ENCODE assay signal across 8 cellular contexts in genomic region chr18:48410095-48410920, GRCh38. TPM values are rescaled to one million over a fixed set of nuclear protein-coding genes. Genes with fewer than 3 reads are reported as not detected.
DNase-seq lines count a peak whose midpoint lies in the region; ATAC-seq and TF ChIP-seq lines count a peak whose summit lies in the region.

No MANE protein-coding gene starts in this region.

- CTCF ChIA-PET in CD8-positive, alpha-beta T cell (lab: Charles Lee): no interaction called here

- H3K36me3 Mint-ChIP-seq in CD8-positive, alpha-beta T cell: no peaks in the 10 kb centered on the region
- no peaks in the 10 kb centered on the region for H3K36me3 Mint-ChIP-seq in activated T-cell treated with anti-CD3 and anti-CD28 coated beads, Interleukin-2, amount 50 U/mL, for 24 hours (ENCODE audit: low read depth)

- no peak for TF ChIP-seq CTCF in CD8-positive, alpha-beta T cell (IDR thresholded peaks at IDR 0.05)
- peak in 1 of 3 experiments; percentile 12 for TF ChIP-seq CTCF in esophagus muscularis mucosa (IDR thresholded peaks at IDR 0.05)

- peaks cover 67% of the 10 kb centered on the region for H3K27me3 Mint-ChIP-seq in CD8-positive, alpha-beta T cell (ENCODE audit: low read depth)
- peaks cover 76% of the 10 kb centered on the region for H3K27me3 Mint-ChIP-seq in activated T-cell treated with anti-CD3 and anti-CD28 coated beads, Interleukin-2, amount 50 U/mL, for 24 hours

- intact Hi-C loops in CD8-positive, alpha-beta T cell (cut with DNase I, micrococcal nuclease): no loop called here
- intact Hi-C loops in esophagus muscularis mucosa (cut with DNase I): loop anchor here (5.0 kb wide), 1 partner anchor 248 kb away; no protein-coding TSS in a partner anchor

- peak overlapping the region; percentile 0 for H3K9ac ChIP-seq in mucosa of stomach (ENCODE audit: low read length)

- peak overlapping the region; percentile 44 for H3K4me3 ChIP-seq in CD8-positive, alpha-beta T cell (ENCODE audit: low read depth, low read length)
- peak overlapping the region; percentile 81 to 87 (median 86) for H3K4me3 ChIP-seq in esophagus muscularis mucosa
- peak overlapping the region; percentile 69 for H3K4me3 ChIP-seq in mucosa of stomach (ENCODE audit: low read length)

- no peaks in the 10 kb centered on the region for H3K36me3 ChIP-seq in CD8-positive, alpha-beta T cell (ENCODE audit: insufficient read depth, low read length)
- H3K36me3 ChIP-seq in esophagus muscularis mucosa (no peaks in the 10 kb centered on the region), mucosa of stomach (ENCODE audit: control insufficient read depth, insufficient read depth, low read length) (no peaks in the 10 kb centered on the region)

- peak overlapping the region; percentile 69 for H3K4me3 Mint-ChIP-seq in CD8-positive, alpha-beta T cell
- peak overlapping the region; percentile 68 for H3K4me3 Mint-ChIP-seq in activated T-cell treated with anti-CD3 and anti-CD28 coated beads, Interleukin-2, amount 50 U/mL, for 24 hours

- 0% methylated on average over 32 of the region's 77 CpGs for WGBS in esophagus muscularis mucosa

- no peak overlapping the region for H3K27ac Mint-ChIP-seq in CD8-positive, alpha-beta T cell
- H3K27ac Mint-ChIP-seq in activated T-cell treated with anti-CD3 and anti-CD28 coated beads, Interleukin-2, amount 50 U/mL, for 24 hours: no peak overlapping the region

- no peak overlapping the region for H3K27ac ChIP-seq in CD8-positive, alpha-beta T cell (ENCODE audit: low read depth, low read length)
- H3K27ac ChIP-seq in esophagus muscularis mucosa (replicated peaks in 1 of 4): peak overlapping the region; percentile 81 to 92 (median 86)

- H3K9me3 ChIP-seq in CD8-positive, alpha-beta T cell (ENCODE audit: low read length): no peaks in the 10 kb centered on the region
- H3K9me3 ChIP-seq in esophagus muscularis mucosa: no peaks in the 10 kb centered on the region
- H3K9me3 ChIP-seq in mucosa of stomach (ENCODE audit: control insufficient read depth, low read length): no peaks in the 10 kb centered on the region

- peaks cover 8% of the 10 kb centered on the region for H3K4me1 ChIP-seq in CD8-positive, alpha-beta T cell (ENCODE audit: insufficient read depth, low read length)
- H3K4me1 ChIP-seq in esophagus muscularis mucosa: peaks cover 16 to 43% (median 28%) of the 10 kb centered on the region in 4 donors
- H3K4me1 ChIP-seq in mucosa of stomach (ENCODE audit: control insufficient read depth, insufficient read depth, low read length): peaks cover 18% of the 10 kb centered on the region

- TF ChIP-seq EP300 in esophagus muscularis mucosa (IDR thresholded peaks at IDR 0.05): no peak

- peak in 6 of 7 experiments; percentile 10 to 53 (median 38) for DNase-seq in CD8-positive, alpha-beta T cell
- DNase-seq in HS-27A (ENCODE audit: low read depth) (peak; percentile 39), NOMO-1 treated with DMSO at 0.1 percent for 48 hours (lab: John Stamatoyannopoulos, UW; ENCODE audit: unreplicated experiment) (peak; percentile 85), esophagus muscularis mucosa (ENCODE audit: extremely low spot score) (peak; percentile 96)
- DNase-seq in activated T-cell treated with anti-CD3 and anti-CD28 coated beads, Interleukin-2, amount 50 U/mL, for 24 hours: peak; percentile 81
- DNase-seq in stimulated activated CD8-positive, alpha-beta memory T cell treated with anti-CD3 and anti-CD28 coated beads, Interleukin-4, amount 100 ng/mL, for 4 hours (ENCODE audit: low read depth in 2 of 2, low spot score in 1 of 2): peak; percentile 5 to 15

- peaks cover 12% of the 10 kb centered on the region for H3K27me3 ChIP-seq in CD8-positive, alpha-beta T cell (ENCODE audit: insufficient read depth, low read length)
- H3K27me3 ChIP-seq in esophagus muscularis mucosa: peaks cover 0 to 52% (median 0%) of the 10 kb centered on the region in 4 donors
- peaks cover 50% of the 10 kb centered on the region for H3K27me3 ChIP-seq in mucosa of stomach (ENCODE audit: control insufficient read depth, insufficient read depth, low read length)

- ATAC-seq in CD8-positive, alpha-beta T cell: peak; percentile 73
- peak; percentile 93 for ATAC-seq in GM21367 (IDR thresholded peaks at IDR 0.05; ENCODE audit: unreplicated experiment)

- POLR2A ChIA-PET in CD8-positive, alpha-beta T cell (lab: Charles Lee): no interaction called here

- TF ChIP-seq POLR2A in esophagus muscularis mucosa (IDR thresholded peaks at IDR 0.05; ENCODE audit: low read depth): peak; percentile 51

- H3K4me1 Mint-ChIP-seq in CD8-positive, alpha-beta T cell (ENCODE audit: low read depth): peaks cover 13% of the 10 kb centered on the region
- peaks cover 16% of the 10 kb centered on the region for H3K4me1 Mint-ChIP-seq in activated T-cell treated with anti-CD3 and anti-CD28 coated beads, Interleukin-2, amount 50 U/mL, for 24 hours (ENCODE audit: low read depth)

- H3K9me3 Mint-ChIP-seq in CD8-positive, alpha-beta T cell: peaks cover 2% of the 10 kb centered on the region
- H3K9me3 Mint-ChIP-seq in activated T-cell treated with anti-CD3 and anti-CD28 coated beads, Interleukin-2, amount 50 U/mL, for 24 hours: no peaks in the 10 kb centered on the region

RNA-seq across cellular contexts. Expression of gene ZBTB7C, which starts 1.1 kb away (rescaled TPM):
- not detected for total RNA-seq in CD8-positive, alpha-beta T cell
- total RNA-seq in esophagus muscularis mucosa: 10 to 100 TPM in 2 of 4 donors, 1 to 10 TPM in 2; 6.3 to 13.2 (median 9.1) TPM

Comparison
In these comparisons a context has a peak if more than half of its experiments do, and no peak if none do; other contexts are left out.
1. DNase-seq: peak in every context shown above with its lines; median percentile 96 in esophagus muscularis mucosa; 85 in NOMO-1 treated with DMSO at 0.1 percent for 48 hours; 81 in activated T-cell treated with anti-CD3 and anti-CD28 coated beads, Interleukin-2, amount 50 U/mL, for 24 hours; 39 in HS-27A; 38 in CD8-positive, alpha-beta T cell; 10 in stimulated activated CD8-positive, alpha-beta memory T cell treated with anti-CD3 and anti-CD28 coated beads, Interleukin-4, amount 100 ng/mL, for 4 hours.
2. RNA of gene ZBTB7C, which starts 1.1 kb away (total RNA-seq): 6.3 to 13.2 TPM in esophagus muscularis mucosa; not detected in CD8-positive, alpha-beta T cell; every median in the first group is over 4 times any median in the second.
3. Peak in every context shown above with its lines, with median percentiles within 50 percentile points of each other: H3K4me3 ChIP-seq.